In genomic region chr5:127072861-127073846, GRCh38 we compare ENCODE assay signal across 7 cellular contexts. TPM values are rescaled to one million over a fixed set of nuclear protein-coding genes. Genes with fewer than 3 reads are reported as not detected.
DNase-seq lines count a peak whose midpoint lies in the region; ATAC-seq and TF ChIP-seq lines count a peak whose summit lies in the region.

Gene C5orf63, minus strand, starts transcription at chr5:127073502. Its CDS starts 14,507 bp downstream, at chr5:127058995.

- H3K27ac ChIP-seq in naive thymus-derived CD4-positive, alpha-beta T cell (ENCODE audit: low read depth, low read length) = peak within 1 kb of the TSS; percentile 69

- TF ChIP-seq POLR2A in GM18526 (IDR thresholded peaks at IDR 0.05; ENCODE audit: extremely low read depth, insufficient read length) = peak; percentile 85

- ATAC-seq in HG02870 (IDR thresholded peaks at IDR 0.05; ENCODE audit: unreplicated experiment) = peak; percentile 98
- peak; percentile 91 for ATAC-seq in naive thymus-derived CD4-positive, alpha-beta T cell
- peak; percentile 99 for ATAC-seq in stimulated activated naive CD8-positive, alpha-beta T cell treated with anti-CD3 and anti-CD28 coated beads, Interleukin-15, Interleukin-2, amounts not matched to agents 100 U/mL and 50 U/mL, for 24 hours

- DNase-seq in NCI-H510A treated with DMSO at 0.1 percent for 48 hours (lab: John Stamatoyannopoulos, UW) = peak; percentile 52
- peak; percentile 88 for DNase-seq in activated CD8-positive, alpha-beta memory T cell treated with anti-CD3 and anti-CD28 coated beads for 24 hours
- peak; percentile 41 to 78 (median 69) for DNase-seq in naive thymus-derived CD4-positive, alpha-beta T cell
- DNase-seq in stimulated activated naive CD8-positive, alpha-beta T cell treated with anti-CD3 and anti-CD28 coated beads, Interleukin-15, Interleukin-2, amounts not matched to agents 100 U/mL and 50 U/mL, for 24 hours = peak; percentile 86

- no peaks in the 10 kb centered on the region for H3K36me3 ChIP-seq in endocrine pancreas (ENCODE audit: control insufficient read depth, insufficient read depth, low read length)
- H3K36me3 ChIP-seq in naive thymus-derived CD4-positive, alpha-beta T cell (ENCODE audit: control insufficient read depth in 2 of 3, insufficient read depth in 3 of 3, low read length in 3 of 3) = no peaks in the 10 kb centered on the region

- peak within 1 kb of the TSS; percentile 74 to 98 (median 93) for H3K27ac Mint-ChIP-seq in naive thymus-derived CD4-positive, alpha-beta T cell

- H3K27me3 Mint-ChIP-seq in naive thymus-derived CD4-positive, alpha-beta T cell = no peaks in the 10 kb centered on the region

- intact Hi-C loops in naive thymus-derived CD4-positive, alpha-beta T cell (cut with micrococcal nuclease) = loop anchor here (1.0 to 5.0 kb wide), 7 partner anchors 43 to 471 kb away; partner anchors contain the start of genes MARCHF3 (in 2 of the 2) and PHAX (in 1 of the 2)

- peak within 1 kb of the TSS; percentile 69 for H3K9ac ChIP-seq in endocrine pancreas (ENCODE audit: control insufficient read depth, insufficient read depth, low read length)

- peak within 1 kb of the TSS; percentile 79 for H3K4me3 ChIP-seq in endocrine pancreas (ENCODE audit: control insufficient read depth, insufficient read depth, low read length)
- peak within 1 kb of the TSS; percentile 83 for H3K4me3 ChIP-seq in naive thymus-derived CD4-positive, alpha-beta T cell (ENCODE audit: low read length)

- CTCF ChIA-PET in naive thymus-derived CD4-positive, alpha-beta T cell (lab: Charles Lee) = interaction anchor here (0.7 to 1.7 kb wide), 2 partner anchors 9 to 114 kb away, joined by 3 to 4 read pairs; no protein-coding TSS in a partner anchor

- H3K4me1 ChIP-seq in endocrine pancreas (ENCODE audit: control insufficient read depth, insufficient read depth, low read length) = no peaks in the 10 kb centered on the region
- peaks cover 8 to 10% of the 10 kb centered on the region in 2 donors for H3K4me1 ChIP-seq in naive thymus-derived CD4-positive, alpha-beta T cell (ENCODE audit: control insufficient read depth in 2 of 2, insufficient read depth in 2 of 2, low read length in 2 of 2)

- peaks cover 0 to 2% (median 0%) of the 10 kb centered on the region in 11 donors for H3K9me3 Mint-ChIP-seq in naive thymus-derived CD4-positive, alpha-beta T cell

- peaks cover 3 to 28% (median 10%) of the 10 kb centered on the region in 5 donors for H3K36me3 Mint-ChIP-seq in naive thymus-derived CD4-positive, alpha-beta T cell

- H3K27me3 ChIP-seq in endocrine pancreas (ENCODE audit: control insufficient read depth, insufficient read depth, low read length) = no peaks in the 10 kb centered on the region
- no peaks in the 10 kb centered on the region for H3K27me3 ChIP-seq in naive thymus-derived CD4-positive, alpha-beta T cell (ENCODE audit: control insufficient read depth in 2 of 2, insufficient read depth in 2 of 2, low read length in 2 of 2)

- H3K4me1 Mint-ChIP-seq in naive thymus-derived CD4-positive, alpha-beta T cell = peaks cover 17 to 39% (median 29%) of the 10 kb centered on the region in 7 donors

- POLR2A ChIA-PET in naive thymus-derived CD4-positive, alpha-beta T cell (lab: Charles Lee) = interaction anchor here (1.0 to 2.6 kb wide), 10 partner anchors 9 to 295 kb away, joined by 3 to 18 read pairs (median 4); no protein-coding TSS in a partner anchor

- peak within 1 kb of the TSS; percentile 89 to 100 (median 92) for H3K4me3 Mint-ChIP-seq in naive thymus-derived CD4-positive, alpha-beta T cell

- H3K9me3 ChIP-seq in endocrine pancreas (ENCODE audit: control insufficient read depth, low read length) = no peaks in the 10 kb centered on the region
- no peaks in the 10 kb centered on the region for H3K9me3 ChIP-seq in naive thymus-derived CD4-positive, alpha-beta T cell (ENCODE audit: control insufficient read depth in 2 of 3, low read length in 3 of 3)

RNA-seq across cellular contexts. Expression of gene C5orf63, which starts in this region (rescaled TPM):
- 10 to 100 TPM in 4 of 5 experiments, 1 to 10 TPM in 1; 9.2 to 20.7 (median 11.9) TPM for total RNA-seq in naive thymus-derived CD4-positive, alpha-beta T cell
- polyA plus RNA-seq in naive thymus-derived CD4-positive, alpha-beta T cell = 1 to 10 TPM; 4.3 to 4.7 TPM

Comparison
In these comparisons a context has a peak if more than half of its experiments do, and no peak if none do; other contexts are left out.
1. Peak in every context shown above with its lines: DNase-seq, ATAC-seq, H3K4me3 ChIP-seq and H3K27ac ChIP-seq.